Comparison of ENCODE assay signal across 8 cellular contexts in genomic region chr10:133259603-133259992, GRCh38. TPM values are rescaled to one million over a fixed set of nuclear protein-coding genes. Genes with fewer than 3 reads are reported as not detected.
A peak's percentile ranks its signal among the peaks of the same experiment; 100 is the strongest.
DNase-seq lines count a peak whose midpoint lies in the region; ATAC-seq and TF ChIP-seq lines count a peak whose summit lies in the region.

No MANE protein-coding gene starts in this region.

- no peaks in the 10 kb centered on the region for H3K27me3 Mint-ChIP-seq in activated CD8-positive, alpha-beta memory T cell treated with anti-CD3 and anti-CD28 coated beads, Interleukin-2, amount 10 ng/mL, durations not matched to agents 7 days and 5 days
- H3K27me3 Mint-ChIP-seq in WTC11 (ENCODE audit: low read depth), result peaks cover 19% of the 10 kb centered on the region
- H3K27me3 Mint-ChIP-seq in immature natural killer cell (ENCODE audit: low read depth in 3 of 3), result peaks cover 5 to 18% (median 6%) of the 10 kb centered on the region in 3 donors

- peak overlapping the region; percentile 88 for H3K27ac Mint-ChIP-seq in activated CD8-positive, alpha-beta memory T cell treated with anti-CD3 and anti-CD28 coated beads, Interleukin-2, amount 10 ng/mL, durations not matched to agents 7 days and 5 days
- H3K27ac Mint-ChIP-seq in WTC11, result no peak overlapping the region
- H3K27ac Mint-ChIP-seq in immature natural killer cell, result peak overlapping the region; percentile 71 to 89 (median 86)

- peak overlapping the region; percentile 28 to 59 for H3K27ac ChIP-seq in thoracic aorta

- ATAC-seq in activated CD8-positive, alpha-beta memory T cell treated with anti-CD3 and anti-CD28 coated beads, Interleukin-2, amount 10 ng/mL, durations not matched to agents 7 days and 5 days, result peak; percentile 0
- no peak for ATAC-seq in WTC11
- no peak for ATAC-seq in thoracic aorta (ENCODE audit: insufficient number of reproducible peaks, low FRiP score, low read depth)
- no peak for ATAC-seq in GM19397 (IDR thresholded peaks at IDR 0.05; ENCODE audit: unreplicated experiment)
- no peak for ATAC-seq in GM21528 (IDR thresholded peaks at IDR 0.05; ENCODE audit: low FRiP score, unreplicated experiment)
- ATAC-seq in HG02759 (IDR thresholded peaks at IDR 0.05; ENCODE audit: unreplicated experiment), result no peak

- H3K4me1 ChIP-seq in thoracic aorta (ENCODE audit: control insufficient read depth in 1 of 2, low read depth in 2 of 2), result peaks cover 22 to 41% of the 10 kb centered on the region in 2 donors

- CTCF ChIA-PET in activated CD8-positive, alpha-beta memory T cell treated with anti-CD3 and anti-CD28 coated beads, Interleukin-2, amount 10 ng/mL, durations not matched to agents 7 days and 5 days (lab: Charles Lee), result interaction anchor here (1.2 to 4.8 kb wide), 7 partner anchors 14 to 116 kb away, joined by 4 to 41 read pairs (median 12); partner anchors contain the start of gene ADAM8
- CTCF ChIA-PET in WTC11 (lab: Charles Lee), result interaction anchor here (5.0 kb wide), 1 partner anchor 13 kb away, joined by 61 read pairs; no protein-coding TSS in a partner anchor

- peaks cover 7% of the 10 kb centered on the region for H3K36me3 Mint-ChIP-seq in activated CD8-positive, alpha-beta memory T cell treated with anti-CD3 and anti-CD28 coated beads, Interleukin-2, amount 10 ng/mL, durations not matched to agents 7 days and 5 days
- H3K36me3 Mint-ChIP-seq in WTC11, result no peaks in the 10 kb centered on the region
- H3K36me3 Mint-ChIP-seq in immature natural killer cell, result no peaks in the 10 kb centered on the region

- peak overlapping the region; percentile 55 for H3K4me3 Mint-ChIP-seq in activated CD8-positive, alpha-beta memory T cell treated with anti-CD3 and anti-CD28 coated beads, Interleukin-2, amount 10 ng/mL, durations not matched to agents 7 days and 5 days
- peak overlapping the region; percentile 66; the same call in 1 of the 2 replicates for H3K4me3 Mint-ChIP-seq in WTC11
- H3K4me3 Mint-ChIP-seq in immature natural killer cell, result peak overlapping the region; percentile 44 to 64 (median 55)

- no peaks in the 10 kb centered on the region for H3K9me3 Mint-ChIP-seq in activated CD8-positive, alpha-beta memory T cell treated with anti-CD3 and anti-CD28 coated beads, Interleukin-2, amount 10 ng/mL, durations not matched to agents 7 days and 5 days (ENCODE audit: low read depth)
- H3K9me3 Mint-ChIP-seq in WTC11 (no peaks in the 10 kb centered on the region), immature natural killer cell (no peaks in the 10 kb centered on the region)

- no peaks in the 10 kb centered on the region for H3K36me3 ChIP-seq in thoracic aorta

- POLR2A ChIA-PET in WTC11 (lab: Charles Lee), result no interaction called here

- H3K4me3 ChIP-seq in thoracic aorta, result no peak overlapping the region

- TF ChIP-seq CTCF in WTC11 (IDR thresholded peaks at IDR 0.05), result no peak
- no peak for TF ChIP-seq CTCF in thoracic aorta (IDR thresholded peaks at IDR 0.05)

- peaks cover 61% of the 10 kb centered on the region for H3K4me1 Mint-ChIP-seq in activated CD8-positive, alpha-beta memory T cell treated with anti-CD3 and anti-CD28 coated beads, Interleukin-2, amount 10 ng/mL, durations not matched to agents 7 days and 5 days
- H3K4me1 Mint-ChIP-seq in WTC11 (peaks cover 13% of the 10 kb centered on the region), immature natural killer cell (peaks cover 64 to 66% of the 10 kb centered on the region in 2 donors)

- no peaks in the 10 kb centered on the region for H3K9me3 ChIP-seq in thoracic aorta

- no peaks in the 10 kb centered on the region for H3K27me3 ChIP-seq in thoracic aorta (replicated peaks; ENCODE audit: insufficient read depth)

- DNase-seq in activated CD8-positive, alpha-beta memory T cell treated with anti-CD3 and anti-CD28 coated beads, Interleukin-2, amount 10 ng/mL, durations not matched to agents 7 days and 5 days, result no peak
- no peak for DNase-seq in activated CD8-positive, alpha-beta memory T cell treated with anti-CD3 and anti-CD28 coated beads, Interleukin-2, amount 50 U/mL, for 48 hours
- DNase-seq in WTC11 (ENCODE audit: low spot score) (no peak), immature natural killer cell (no peak), thoracic aorta (ENCODE audit: low spot score) (no peak)

TF ChIP-seq in WTC11, 78 proteins besides CTCF, POLR2A, EP300 and RAD21 (continues in another document):
- TF ChIP-seq GTF2I (CRISPR knock-in tag; conservative IDR thresholded peaks at IDR 0.05) (no peak), IRF2 (CRISPR knock-in tag; IDR thresholded peaks at IDR 0.05; ENCODE audit: borderline replicate concordance, low read depth) (no peak), NFYB (CRISPR knock-in tag; conservative IDR thresholded peaks at IDR 0.05; ENCODE audit: low read depth) (no peak), NFATC4 (CRISPR knock-in tag; IDR thresholded peaks at IDR 0.05) (no peak), ZNF512 (CRISPR knock-in tag; IDR thresholded peaks at IDR 0.05; ENCODE audit: borderline replicate concordance) (no peak), ZNF263 (CRISPR knock-in tag; IDR thresholded peaks at IDR 0.05; ENCODE audit: low read depth) (no peak), SMAD3 (CRISPR knock-in tag; IDR thresholded peaks at IDR 0.05; ENCODE audit: borderline replicate concordance) (no peak), PRDM15 (CRISPR knock-in tag; IDR thresholded peaks at IDR 0.05) (no peak), ZNF317 (CRISPR knock-in tag; IDR thresholded peaks at IDR 0.05; ENCODE audit: borderline replicate concordance, low read depth) (no peak)

RNA-seq across cellular contexts. Expression of gene ADAM8, which starts 17.1 kb away (rescaled TPM):
- total RNA-seq in activated CD8-positive, alpha-beta memory T cell treated with anti-CD3 and anti-CD28 coated beads, Interleukin-2, amount 10 ng/mL, durations not matched to agents 7 days and 5 days, result 100 to 1,000 TPM; 142 to 173 TPM
- total RNA-seq in WTC11 (2021) (7.2 to 9.5 TPM (median 7.2 TPM) in 3 replicates), thoracic aorta (10 to 100 TPM in 1 of 2 donors, 1 to 10 TPM in 1; 7.2 to 14.0 TPM)
- 100 to 1,000 TPM; 143 to 294 (median 153) TPM for polyA plus RNA-seq in immature natural killer cell

RNA-seq across cellular contexts. Expression of gene VENTX, which starts 21.9 kb away (rescaled TPM):
- total RNA-seq in activated CD8-positive, alpha-beta memory T cell treated with anti-CD3 and anti-CD28 coated beads, Interleukin-2, amount 10 ng/mL, durations not matched to agents 7 days and 5 days, result under 1 TPM in 1 of 2 experiments, not detected in 1; 0.12 TPM
- total RNA-seq in WTC11 (2021), result 21.5 to 28.0 TPM (median 22.5 TPM) in 3 replicates
- under 1 TPM in 1 of 3 donors, not detected in 2; 0.24 TPM for polyA plus RNA-seq in immature natural killer cell
- 1 to 10 TPM; 5.1 to 9.5 TPM for total RNA-seq in thoracic aorta

RNA-seq across cellular contexts. Expression of gene UTF1, which starts 29.6 kb away (rescaled TPM):
- not detected for total RNA-seq in activated CD8-positive, alpha-beta memory T cell treated with anti-CD3 and anti-CD28 coated beads, Interleukin-2, amount 10 ng/mL, durations not matched to agents 7 days and 5 days
- total RNA-seq in WTC11 (2021) (140 to 196 TPM (median 143 TPM) in 3 replicates), thoracic aorta (not detected)
- polyA plus RNA-seq in immature natural killer cell, result not detected

RNA-seq across cellular contexts. Expression of gene TUBGCP2, which starts 49.1 kb away (rescaled TPM):
- 10 to 100 TPM; 60.4 to 64.7 TPM for total RNA-seq in activated CD8-positive, alpha-beta memory T cell treated with anti-CD3 and anti-CD28 coated beads, Interleukin-2, amount 10 ng/mL, durations not matched to agents 7 days and 5 days
- 53.2 to 62.5 TPM (median 53.8 TPM) in 3 replicates for total RNA-seq in WTC11 (2021)
- polyA plus RNA-seq in immature natural killer cell, result 10 to 100 TPM; 11.0 to 44.3 (median 27.5) TPM
- 10 to 100 TPM; 51.2 to 65.5 TPM for total RNA-seq in thoracic aorta

RNA-seq across cellular contexts. Expression of gene ZNF511, which starts 49.1 kb away (rescaled TPM):
- 10 to 100 TPM; 50.7 to 60.1 TPM for total RNA-seq in activated CD8-positive, alpha-beta memory T cell treated with anti-CD3 and anti-CD28 coated beads, Interleukin-2, amount 10 ng/mL, durations not matched to agents 7 days and 5 days
- total RNA-seq in WTC11 (2021) (69.6 to 86.4 TPM (median 73.2 TPM) in 3 replicates), thoracic aorta (10 to 100 TPM; 20.0 to 33.2 TPM)
- 10 to 100 TPM; 73.2 to 90.2 (median 88.0) TPM for polyA plus RNA-seq in immature natural killer cell

Comparison
In these comparisons a context has a peak if more than half of its experiments do, and no peak if none do; other contexts are left out.
1. RNA of gene ADAM8, which starts 17.1 kb away (total RNA-seq): 142 to 173 TPM in activated CD8-positive, alpha-beta memory T cell treated with anti-CD3 and anti-CD28 coated beads, Interleukin-2, amount 10 ng/mL, durations not matched to agents 7 days and 5 days; 7.2 to 14.0 TPM in thoracic aorta and 7.2 to 9.5 TPM in WTC11; every median in the first group is over 4 times any median in the second.
2. RNA of gene VENTX, which starts 21.9 kb away (total RNA-seq): 21.5 to 28.0 TPM in WTC11 and 5.1 to 9.5 TPM in thoracic aorta; 0.12 TPM in activated CD8-positive, alpha-beta memory T cell treated with anti-CD3 and anti-CD28 coated beads, Interleukin-2, amount 10 ng/mL, durations not matched to agents 7 days and 5 days; every median in the first group is over 4 times any median in the second.
3. RNA of gene UTF1, which starts 29.6 kb away (total RNA-seq): 140 to 196 TPM in WTC11; not detected in thoracic aorta and not detected in activated CD8-positive, alpha-beta memory T cell treated with anti-CD3 and anti-CD28 coated beads, Interleukin-2, amount 10 ng/mL, durations not matched to agents 7 days and 5 days; every median in the first group is over 100 times any median in the second.
4. Peak in every context shown above with its lines, with median percentiles within 50 percentile points of each other: H3K4me3 Mint-ChIP-seq.